8 cellular contexts compared by ENCODE assay signal in the genomic region with DNA sequence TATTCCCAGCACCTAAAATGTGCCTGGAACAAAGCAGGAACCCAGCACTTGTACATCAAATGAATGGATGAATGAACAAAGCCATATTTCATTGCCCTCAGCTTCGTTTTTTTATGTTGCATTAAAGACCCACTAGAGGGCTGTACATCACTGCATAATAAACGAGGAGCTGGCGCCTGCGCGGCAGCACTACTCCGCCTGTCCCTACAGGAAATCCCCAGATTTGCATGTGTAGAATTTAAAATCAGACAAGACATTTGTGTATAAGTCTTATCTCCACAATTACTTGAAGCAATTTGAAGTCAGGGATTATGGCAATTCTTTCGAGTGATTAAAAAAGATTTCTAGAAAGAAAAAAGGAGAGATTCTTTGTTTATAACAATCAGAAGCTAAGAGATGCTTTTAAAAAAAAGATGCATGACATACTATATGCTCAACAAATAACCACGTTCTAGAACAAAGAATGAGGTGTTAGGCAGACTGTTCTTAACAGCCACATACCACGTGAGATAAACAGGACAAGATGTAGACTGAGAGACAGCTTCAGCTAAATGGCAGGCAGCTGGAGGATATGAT. TPM values are rescaled to one million over a fixed set of nuclear protein-coding genes. Genes with fewer than 3 reads are reported as not detected.
DNase-seq lines count a peak whose midpoint lies in the region; ATAC-seq and TF ChIP-seq lines count a peak whose summit lies in the region.

No MANE protein-coding gene starts in this region.

- H3F3A ChIP-seq in SU-DHL-6 (ENCODE audit: insufficient read depth), result peaks cover 5% of the 10 kb centered on the region; the same call in 1 of the 2 replicates

- ATAC-seq in GM18498 (IDR thresholded peaks at IDR 0.05; ENCODE audit: unreplicated experiment) (peak; percentile 86), HG02870 (IDR thresholded peaks at IDR 0.05; ENCODE audit: unreplicated experiment) (peak; percentile 78), Right ventricle myocardium superior (ENCODE audit: poor library complexity) (peak; percentile 91)

- no peaks in the 10 kb centered on the region for H3K79me2 ChIP-seq in SU-DHL-6 (ENCODE audit: insufficient read depth, low read length)

- no peaks in the 10 kb centered on the region for H3K27me3 Mint-ChIP-seq in activated naive CD4-positive, alpha-beta T cell treated with anti-CD3 and anti-CD28 coated beads, Interleukin-2, amount 50 U/mL, for 24 hours

- H3K27ac ChIP-seq in SU-DHL-6 (ENCODE audit: low read depth, low read length), result peak overlapping the region; percentile 51

- peak; percentile 33 for TF ChIP-seq CTCF in SU-DHL-6 (IDR thresholded peaks at IDR 0.05; ENCODE audit: insufficient read depth, low read length, poor library complexity, severe bottlenecking)

- intact Hi-C loops in Right ventricle myocardium superior (cut with DNase I), result no loop called here

- H3K27me3 ChIP-seq in SU-DHL-6 (ENCODE audit: low read length), result no peaks in the 10 kb centered on the region

- H3K9me2 ChIP-seq in SU-DHL-6 (replicated peaks; ENCODE audit: insufficient read depth, low read length), result no peaks in the 10 kb centered on the region

- no peak overlapping the region for H3K4me3 ChIP-seq in SU-DHL-6 (ENCODE audit: insufficient read depth, low read length, poor library complexity, severe bottlenecking)

- peak overlapping the region; percentile 46 for H3K4me2 ChIP-seq in SU-DHL-6 (ENCODE audit: low read depth, low read length, poor library complexity, severe bottlenecking)

- DNase-seq in NCI-H1436 (lab: John Stamatoyannopoulos, UW) (peak; percentile 95), Right ventricle myocardium superior (peak; percentile 74), renal cortical epithelial cell (ENCODE audit: low read depth) (peak; percentile 89), mesenteric fat pad (ENCODE audit: low spot score) (no peak)

- H4K20me1 ChIP-seq in SU-DHL-6 (ENCODE audit: low read depth, low read length), result no peaks in the 10 kb centered on the region

- no peaks in the 10 kb centered on the region for H3K9me3 ChIP-seq in SU-DHL-6 (ENCODE audit: insufficient read depth, low read length)

- H3K27ac Mint-ChIP-seq in activated naive CD4-positive, alpha-beta T cell treated with anti-CD3 and anti-CD28 coated beads, Interleukin-2, amount 50 U/mL, for 24 hours, result peak overlapping the region; percentile 71

- peaks cover 17% of the 10 kb centered on the region for H3K4me1 Mint-ChIP-seq in activated naive CD4-positive, alpha-beta T cell treated with anti-CD3 and anti-CD28 coated beads, Interleukin-2, amount 50 U/mL, for 24 hours

- H3K9me3 Mint-ChIP-seq in activated naive CD4-positive, alpha-beta T cell treated with anti-CD3 and anti-CD28 coated beads, Interleukin-2, amount 50 U/mL, for 24 hours, result no peaks in the 10 kb centered on the region

- peak overlapping the region; percentile 24; the same call in 1 of the 2 replicates for H3K9ac ChIP-seq in SU-DHL-6 (ENCODE audit: low read length)

- H2AFZ ChIP-seq in SU-DHL-6 (ENCODE audit: low read depth, low read length, severe bottlenecking), result peak overlapping the region; percentile 78

- no peaks in the 10 kb centered on the region for H3K36me3 ChIP-seq in SU-DHL-6 (ENCODE audit: low read length)

- H3K4me3 Mint-ChIP-seq in activated naive CD4-positive, alpha-beta T cell treated with anti-CD3 and anti-CD28 coated beads, Interleukin-2, amount 50 U/mL, for 24 hours, result no peak overlapping the region

- H3K36me3 Mint-ChIP-seq in activated naive CD4-positive, alpha-beta T cell treated with anti-CD3 and anti-CD28 coated beads, Interleukin-2, amount 50 U/mL, for 24 hours, result no peaks in the 10 kb centered on the region

RNA-seq across cellular contexts. Expression of a gene that starts 5.4 kb away (rescaled TPM):
- total RNA-seq in Right ventricle myocardium superior (not detected), renal cortical epithelial cell (0.85 and 15.1 TPM in 2 replicates), mesenteric fat pad (not detected)
